8 cellular contexts compared by ENCODE assay signal in genomic region chr1:150627821-150628410, GRCh38. TPM values are rescaled to one million over a fixed set of nuclear protein-coding genes. Genes with fewer than 3 reads are reported as not detected.
DNase-seq lines count a peak whose midpoint lies in the region; ATAC-seq and TF ChIP-seq lines count a peak whose summit lies in the region.
"Had no signal": no experiment of that assay in that cellular context is flagged by ENCODE, and none has a peak within 500 bp of the region (broad histone marks: within the 10 kb centered on the region; RNA-seq: fewer than 3 reads in every experiment).

No MANE protein-coding gene starts in this region.

- peak overlapping the region; percentile 84 for H3K4me2 ChIP-seq in GM23338

- H3K4me1 Mint-ChIP-seq in GM23338 = peaks cover 48% of the 10 kb centered on the region

- H3K9me3 Mint-ChIP-seq in GM23338 = no peaks in the 10 kb centered on the region

- peak overlapping the region; percentile 48; the same call in 1 of the 2 replicates for H3K27ac Mint-ChIP-seq in GM23338

- no peak for TF ChIP-seq CTCF in GM23338 (conservative IDR thresholded peaks at IDR 0.05; ENCODE audit: low read depth in 2 of 2)
- TF ChIP-seq CTCF in fibroblast of villous mesenchyme (IDR thresholded peaks at IDR 0.05; ENCODE audit: insufficient read depth, low read depth, low read length) = no peak

- peaks cover 27% of the 10 kb centered on the region for H3F3A ChIP-seq in GM23338 (replicated peaks; ENCODE audit: low read depth)

- H3K36me3 Mint-ChIP-seq in GM23338 (ENCODE audit: low read depth) = peaks cover 56% of the 10 kb centered on the region

- H3K4me1 ChIP-seq in GM23338 (ENCODE audit: insufficient read depth) = peaks cover 31% of the 10 kb centered on the region

- ATAC-seq in GM23338 = no peak

- no peaks in the 10 kb centered on the region for H3K27me3 ChIP-seq in GM23338 (ENCODE audit: insufficient read depth)

- H3K4me3 Mint-ChIP-seq in GM23338 = no peak overlapping the region

- H3K36me3 ChIP-seq in GM23338 (ENCODE audit: insufficient read depth) = peaks cover 38% of the 10 kb centered on the region

- peak overlapping the region; percentile 48 for H3K27ac ChIP-seq in GM23338 (ENCODE audit: low read depth)

- peaks cover 59% of the 10 kb centered on the region for H3K79me2 ChIP-seq in GM23338 (replicated peaks; ENCODE audit: insufficient read depth)

- H3K4me3 ChIP-seq in GM23338 (peak overlapping the region; percentile 67), fibroblast of villous mesenchyme (ENCODE audit: low read depth, low read length) (peak overlapping the region; percentile 83), skeletal muscle cell (ENCODE audit: low read depth, low read length) (peak overlapping the region; percentile 82)

- DNase-seq in GM23338 (ENCODE audit: low spot score) (no peak), RKO (ENCODE audit: low spot score) (peak; percentile 76), fibroblast of villous mesenchyme (ENCODE audit: low read depth) (no peak), skeletal muscle cell (ENCODE audit: low read depth) (no peak), NCI-H1436 treated with DMSO at 0.1 percent for 48 hours (lab: John Stamatoyannopoulos, UW) (no peak), KBM-7 (no peak)
- DNase-seq in stimulated activated naive CD4-positive, alpha-beta T cell (lab: John Stamatoyannopoulos, UW) = no peak
- DNase-seq: SIG-M5 had no signal

- no peak overlapping the region for H2AFZ ChIP-seq in GM23338

- in situ Hi-C loops in KBM-7 (cut with MboI; ENCODE audit: low pct_unique_long_range_greater_than_20kb, low sequenced_read_pairs) = no loop called here

- peaks cover 8% of the 10 kb centered on the region for H4K20me1 ChIP-seq in GM23338 (replicated peaks; ENCODE audit: insufficient read depth)

- H3K27me3 Mint-ChIP-seq in GM23338 (ENCODE audit: insufficient read depth, low read depth, poor library complexity) = peaks cover 9% of the 10 kb centered on the region

- H3K9me2 ChIP-seq in GM23338 (ENCODE audit: insufficient read depth) = no peaks in the 10 kb centered on the region

TF ChIP-seq in GM23338, 12 proteins besides CTCF, POLR2A, EP300 and RAD21:
- TF ChIP-seq STAT1 (IDR thresholded peaks at IDR 0.05; ENCODE audit: unreplicated experiment) = no peak
- TF ChIP-seq EZH2 (IDR thresholded peaks at IDR 0.05; ENCODE audit: low read depth, unreplicated experiment) = no peak
TF ChIP-seq in GM23338: peak in this region for 0.

RNA-seq across cellular contexts. Expression of gene ENSA, which starts 1.5 kb away (rescaled TPM):
- total RNA-seq in GM23338 (2014; rRNA removed; shearing (Covaris generic)) = 143 and 200 TPM in 2 replicates
- 114 and 121 TPM in 2 replicates for polyA plus RNA-seq in GM23338 (2016; fragmentation: Nextera tagmentation; extraction: Ambion mirVana)
- total RNA-seq in fibroblast of villous mesenchyme = 76.3 and 78.6 TPM in 2 replicates

RNA-seq across cellular contexts. Expression of gene MCL1, which starts 48.5 kb away (rescaled TPM):
- total RNA-seq in GM23338 (2014; rRNA removed; shearing (Covaris generic)) = 237 and 244 TPM in 2 replicates
- polyA plus RNA-seq in GM23338 (2016; fragmentation: Nextera tagmentation; extraction: Ambion mirVana) = 46.7 and 55.3 TPM in 2 replicates
- total RNA-seq in fibroblast of villous mesenchyme = 218 and 272 TPM in 2 replicates
